In the genomic region with DNA sequence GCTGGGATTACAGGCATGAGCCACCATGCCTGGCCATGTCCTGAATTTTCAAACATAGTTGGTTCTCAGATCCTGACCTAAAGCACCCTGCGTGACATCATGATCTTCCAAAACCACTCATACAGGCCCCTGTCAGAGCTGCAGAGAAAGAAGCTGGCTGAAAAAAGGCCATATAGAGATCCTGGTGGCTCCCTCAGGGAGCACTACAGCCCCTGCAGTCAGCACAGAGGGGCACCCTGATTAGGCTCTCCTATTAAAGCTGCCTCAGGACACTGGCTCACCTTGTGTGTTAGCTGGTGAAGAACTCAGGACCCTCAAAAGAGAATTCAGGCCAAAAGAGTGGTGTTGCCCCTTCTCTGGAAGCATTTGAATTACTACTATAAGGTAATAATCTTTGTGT, we compare ENCODE assay signal across 24 cellular contexts.
A peak's percentile ranks its signal among the peaks of the same experiment; 100 is the strongest.
DNase-seq lines count a peak whose midpoint lies in the region; ATAC-seq and TF ChIP-seq lines count a peak whose summit lies in the region.
"Had no signal": no experiment of that assay in that cellular context is flagged by ENCODE, and none has a peak within 500 bp of the region (broad histone marks: within the 10 kb centered on the region; RNA-seq: fewer than 3 reads in every experiment).

No MANE protein-coding gene starts in this region.

- no peak overlapping the region for H4K5ac ChIP-seq in mesendoderm (ENCODE audit: low read length)

- H3K36me3 ChIP-seq in heart right ventricle (no peaks in the 10 kb centered on the region), gastroesophageal sphincter (no peaks in the 10 kb centered on the region), sigmoid colon (no peaks in the 10 kb centered on the region), vagina (no peaks in the 10 kb centered on the region), mesendoderm (ENCODE audit: control insufficient read depth, insufficient read depth, low read length) (no peaks in the 10 kb centered on the region)
- H3K36me3 ChIP-seq: HAP-1 had no signal

- TF ChIP-seq EP300 in gastroesophageal sphincter (IDR thresholded peaks at IDR 0.05), result no peak
- no peak for TF ChIP-seq EP300 in sigmoid colon (IDR thresholded peaks at IDR 0.05)

- H3K27ac ChIP-seq in heart right ventricle (peak overlapping the region in 7 of 10 donors; percentile 22 to 83 (median 67)), gastroesophageal sphincter (peak overlapping the region in 3 of 4 donors; percentile 65 to 73 (median 71)), sigmoid colon (peak overlapping the region; percentile 19 to 71 (median 54)), vagina (peak overlapping the region; percentile 52), mesendoderm (ENCODE audit: low read depth, low read length) (no peak overlapping the region)
- H3K27ac ChIP-seq: GM23248 had no signal

- H4K8ac ChIP-seq in mesendoderm (ENCODE audit: low read depth, low read length), result no peak overlapping the region

- TF ChIP-seq POLR2A in gastroesophageal sphincter (IDR thresholded peaks at IDR 0.05) (no peak), sigmoid colon (IDR thresholded peaks at IDR 0.05) (no peak), vagina (IDR thresholded peaks at IDR 0.05) (no peak)

- H3K4ac ChIP-seq in mesendoderm (ENCODE audit: low read depth, low read length), result no peak overlapping the region

- DNase-seq in heart right ventricle (no peak), cardiac septum (ENCODE audit: low spot score) (no peak), sigmoid colon (no peak), vagina (ENCODE audit: extremely low spot score in 2 of 2) (peak in 1 of 2 donors; percentile 80), NCI-H82 (lab: John Stamatoyannopoulos, UW) (no peak), mesendoderm (no peak)
- DNase-seq: CD4-positive, alpha-beta T cell; COR-L47; DMS 273 treated with DMSO at 0.1 percent for 48 hours; DMS79 treated with DMSO at 0.1 percent for 48 hours; GM23248; KBM-7; MM.1S; NCI-H1048; NCI-H1436; NCI-H187 treated with DMSO at 0.1 percent for 48 hours; NCI-H2107; NCI-H446 treated with DMSO at 0.1 percent for 48 hours; NCI-H526 treated with DMSO at 0.1 percent for 48 hours had no signal

- H2BK5ac ChIP-seq in mesendoderm (ENCODE audit: low read length), result no peak overlapping the region

- H3K79me1 ChIP-seq in mesendoderm (ENCODE audit: low read length), result no peaks in the 10 kb centered on the region

- no peak overlapping the region for H2AK5ac ChIP-seq in mesendoderm (ENCODE audit: low read length)

- no peaks in the 10 kb centered on the region for H3K79me2 ChIP-seq in mesendoderm (ENCODE audit: control insufficient read depth, insufficient read depth, low read length)

- WGBS in heart right ventricle, 2 donors, result 91 to 97% methylated on average over 1 of the region's 1 CpG
- WGBS in gastroesophageal sphincter (ENCODE audit: low coverage in 1 of 2), 2 donors, result no CpG with 5 or more reads among the region's 1 CpG
- WGBS in sigmoid colon, 2 donors, result 91 to 94% methylated on average over 1 of the region's 1 CpG
- WGBS in mesendoderm (ENCODE audit: extremely low coverage, insufficient coverage, low lambda C conversion rate), result no CpG with 5 or more reads among the region's 1 CpG

- no peak overlapping the region for H3K56ac ChIP-seq in mesendoderm (ENCODE audit: low read length)

- TF ChIP-seq CTCF in heart right ventricle (IDR thresholded peaks at IDR 0.05), result no peak
- TF ChIP-seq CTCF in gastroesophageal sphincter (IDR thresholded peaks at IDR 0.05), result no peak
- TF ChIP-seq CTCF in sigmoid colon (IDR thresholded peaks at IDR 0.05), result no peak
- TF ChIP-seq CTCF in vagina (IDR thresholded peaks at IDR 0.05), result no peak

- H3K27me3 ChIP-seq in heart right ventricle (peaks cover 0 to 9% (median 0%) of the 10 kb centered on the region in 7 donors), gastroesophageal sphincter (no peaks in the 10 kb centered on the region), sigmoid colon (no peaks in the 10 kb centered on the region), vagina (no peaks in the 10 kb centered on the region), mesendoderm (ENCODE audit: insufficient read depth, low read length, poor library complexity) (no peaks in the 10 kb centered on the region)

- intact Hi-C loops in heart right ventricle (cut with DNase I), result loop anchor here in 2 of 10 donors (5.0 to 10.0 kb wide), 2 partner anchors 119 to 907 kb away; no protein-coding TSS in a partner anchor
- intact Hi-C loops in cardiac septum (cut with DNase I), result loop anchor here (5.0 kb wide), 1 partner anchor 944 kb away; no protein-coding TSS in a partner anchor
- intact Hi-C loops in sigmoid colon (cut with DNase I), result no loop called here
- intact Hi-C loops in vagina (cut with DNase I), result loop anchor here (5.0 to 10.0 kb wide), 2 partner anchors 419 to 947 kb away; no protein-coding TSS in a partner anchor

- no peak overlapping the region for H3K4me3 ChIP-seq in heart right ventricle
- no peak overlapping the region for H3K4me3 ChIP-seq in gastroesophageal sphincter
- H3K4me3 ChIP-seq in sigmoid colon, result no peak overlapping the region
- H3K4me3 ChIP-seq in vagina, result no peak overlapping the region
- H3K4me3 ChIP-seq in mesendoderm (ENCODE audit: low read length), result no peak overlapping the region
- H3K4me3 ChIP-seq: GM12878, GM23248, HAP-1 had no signal

- H3K23ac ChIP-seq in mesendoderm (ENCODE audit: low read length), result no peak overlapping the region

- no peak overlapping the region for H2BK15ac ChIP-seq in mesendoderm (replicated peaks; ENCODE audit: low read depth)

- no peak overlapping the region for H3K4me2 ChIP-seq in mesendoderm (ENCODE audit: low read length)

- ATAC-seq in heart right ventricle (peak in 2 of 8 donors; percentile 15 to 28), gastroesophageal sphincter (no peak), HG02981 (IDR thresholded peaks at IDR 0.05; ENCODE audit: unreplicated experiment) (no peak)
- ATAC-seq: GM12878, Panc1 had no signal

- H3K4me1 ChIP-seq in heart right ventricle, result peaks cover 0 to 35% (median 11%) of the 10 kb centered on the region in 9 donors
- peaks cover 0 to 53% (median 23%) of the 10 kb centered on the region in 3 donors for H3K4me1 ChIP-seq in gastroesophageal sphincter
- H3K4me1 ChIP-seq in sigmoid colon, result peaks cover 0 to 22% (median 20%) of the 10 kb centered on the region in 4 donors
- peaks cover 26% of the 10 kb centered on the region for H3K4me1 ChIP-seq in vagina
- no peaks in the 10 kb centered on the region for H3K4me1 ChIP-seq in mesendoderm (ENCODE audit: control insufficient read depth, low read depth, low read length)
- H3K4me1 ChIP-seq: HAP-1 had no signal

- H3K9ac ChIP-seq in mesendoderm (ENCODE audit: low read length), result no peak overlapping the region
- H3K9ac ChIP-seq: GM23248 had no signal

- no peak overlapping the region for H2BK120ac ChIP-seq in mesendoderm (ENCODE audit: low read depth, low read length)

- H3K18ac ChIP-seq in mesendoderm (ENCODE audit: low read length), result no peak overlapping the region

- H3K9me3 ChIP-seq in heart right ventricle (no peaks in the 10 kb centered on the region), gastroesophageal sphincter (no peaks in the 10 kb centered on the region), sigmoid colon (no peaks in the 10 kb centered on the region), vagina (no peaks in the 10 kb centered on the region)
- H3K9me3 ChIP-seq: HAP-1 had no signal
